In the genomic region with DNA sequence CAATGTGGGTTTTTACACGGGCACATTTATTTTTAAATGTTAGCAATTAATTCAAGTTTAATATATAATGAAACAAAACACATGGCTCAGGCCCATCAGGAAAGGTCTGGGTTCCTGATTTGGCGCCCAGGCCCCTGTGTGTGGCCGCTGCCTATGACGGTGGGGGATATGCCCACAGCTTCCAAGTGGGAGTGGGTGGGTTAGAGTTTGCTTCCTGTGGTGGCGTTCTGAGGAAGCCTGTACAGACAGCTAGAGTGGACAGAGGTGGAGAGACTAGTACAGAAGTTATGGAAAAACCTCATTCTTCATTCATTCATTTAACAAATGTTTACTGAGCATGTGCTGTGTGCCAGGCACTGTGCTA, we compare ENCODE assay signal across 2 cellular contexts.
TF ChIP-seq lines count a peak whose summit lies in the region.

No MANE protein-coding gene starts in this region.

TF ChIP-seq in HEK293, 187 proteins besides CTCF, POLR2A, EP300 and RAD21:
- TF ChIP-seq ZNF426 (tag by site-specific recombination; IDR thresholded peaks at IDR 0.05) (no peak), ZNF791 (tag by site-specific recombination; IDR thresholded peaks at IDR 0.05) (no peak), EGR2 (tag by site-specific recombination; IDR thresholded peaks at IDR 0.05; ENCODE audit: low read depth) (0 out of 2 replicates have a peak, but pooled peaks have one; percentile 13)

TF ChIP-seq in GM12891, 5 proteins besides CTCF, POLR2A, EP300 and RAD21:
- TF ChIP-seq POLR2AphosphoS5 (IDR thresholded peaks at IDR 0.05; ENCODE audit: low read depth, low read length), result no peak
- TF ChIP-seq TAF1 (IDR thresholded peaks at IDR 0.05; ENCODE audit: low read depth, low read length), result no peak
- no peak for TF ChIP-seq SPI1 (IDR thresholded peaks at IDR 0.05; ENCODE audit: low read depth, low read length)
- no peak for TF ChIP-seq POU2F2 (IDR thresholded peaks at IDR 0.05; ENCODE audit: low read depth, low read length)
- no peak for TF ChIP-seq PAX5 (IDR thresholded peaks at IDR 0.05; ENCODE audit: insufficient read depth, low read length, severe bottlenecking)
